ENCODE assay signal across 14 cellular contexts in genomic region chr21:35366348-35367085, GRCh38.
DNase-seq lines count a peak whose midpoint lies in the region; FAIRE-seq and TF ChIP-seq lines count a peak whose summit lies in the region.
"Had no signal": no experiment of that assay in that cellular context is flagged by ENCODE, and none has a peak within 500 bp of the region (broad histone marks: within the 10 kb centered on the region; RNA-seq: fewer than 3 reads in every experiment).

No MANE protein-coding gene starts in this region.

- no peak overlapping the region for H2BK15ac ChIP-seq in mesenchymal stem cell (ENCODE audit: low read depth, poor library complexity, severe bottlenecking)

- no peak overlapping the region for H4K8ac ChIP-seq in mesenchymal stem cell (ENCODE audit: low read length)

- peak; percentile 1 for DNase-seq in DMS 273 (lab: John Stamatoyannopoulos, UW; ENCODE audit: unreplicated experiment)
- DNase-seq in DMS 273 treated with DMSO at 0.1 percent for 48 hours (lab: John Stamatoyannopoulos, UW), result no peak
- peak; percentile 79 for DNase-seq in choroid plexus epithelial cell (ENCODE audit: low read depth)
- peak; percentile 35 for DNase-seq in mesenchymal stem cell
- peak; percentile 63 for DNase-seq in testis
- no peak for DNase-seq in NCI-H2107 treated with DMSO at 0.1 percent for 48 hours (lab: John Stamatoyannopoulos, UW; ENCODE audit: unreplicated experiment)
- DNase-seq in T-helper 1 cell, result no peak
- no peak for DNase-seq in frontal cortex (ENCODE audit: low spot score in 2 of 2)
- DNase-seq: activated CD4-positive, alpha-beta T cell treated with anti-CD3 and anti-CD28 coated beads for 1 hour; activated T-cell treated with anti-CD3 and anti-CD28 coated beads, Interleukin-2, amount 50 U/mL, for 48 hours; midbrain; NCI-H446 treated with DMSO at 0.1 percent for 48 hours; PC-9 had no signal

- no peak for TF ChIP-seq POLR2A in testis (IDR thresholded peaks at IDR 0.05)

- H3K14ac ChIP-seq in mesenchymal stem cell (ENCODE audit: low read length in 2 of 2), result no peak overlapping the region

- no peak overlapping the region for H3K4me2 ChIP-seq in mesenchymal stem cell (ENCODE audit: low read length, poor library complexity, severe bottlenecking)
- H3K4me2 ChIP-seq: PC-9 had no signal

- H3K27me3 ChIP-seq in mesenchymal stem cell (ENCODE audit: control insufficient read depth in 1 of 2, insufficient read depth in 1 of 2, low read length in 2 of 2) (no peaks in the 10 kb centered on the region), testis (no peaks in the 10 kb centered on the region)

- H3K4me1 ChIP-seq in mesenchymal stem cell (ENCODE audit: control insufficient read depth, insufficient read depth, low read depth, low read length) (no peaks in the 10 kb centered on the region), testis (no peaks in the 10 kb centered on the region)

- H3K9ac ChIP-seq in mesenchymal stem cell (ENCODE audit: low read length), result peak overlapping the region; percentile 76

- no peak overlapping the region for H2BK12ac ChIP-seq in mesenchymal stem cell (ENCODE audit: low read length in 2 of 2)

- H2AK5ac ChIP-seq in mesenchymal stem cell (ENCODE audit: low read length, severe bottlenecking), result no peak overlapping the region

- H3K4ac ChIP-seq in mesenchymal stem cell (ENCODE audit: low read depth in 1 of 2, low read length in 2 of 2), result no peak overlapping the region

- H3K79me1 ChIP-seq in mesenchymal stem cell (replicated peaks; ENCODE audit: low read length, poor library complexity, severe bottlenecking), result no peaks in the 10 kb centered on the region

- TF ChIP-seq CTCF in choroid plexus epithelial cell (conservative IDR thresholded peaks at IDR 0.05; ENCODE audit: low read depth, low read length), result no peak
- TF ChIP-seq CTCF in testis (IDR thresholded peaks at IDR 0.05), result no peak

- 71% methylated on average over 3 of the region's 5 CpGs for WGBS in mesenchymal stem cell
- WGBS in testis, 2 donors, result 64 to 70% methylated on average over 5 of the region's 5 CpGs

- intact Hi-C loops in testis (cut with DNase I; ENCODE audit: low total_unique reads), result no loop called here

- H3K27ac ChIP-seq in mesenchymal stem cell (ENCODE audit: low read length, poor library complexity, severe bottlenecking) (no peak overlapping the region), testis (peak overlapping the region in 1 of 2 donors; percentile 39)
- H3K27ac ChIP-seq: 22Rv1, PC-9 had no signal

- H2BK5ac ChIP-seq in mesenchymal stem cell (ENCODE audit: low read depth, low read length, poor library complexity, severe bottlenecking), result no peak overlapping the region

- no peak overlapping the region for H4K91ac ChIP-seq in mesenchymal stem cell (ENCODE audit: low read length)

- no peak overlapping the region for H2AFZ ChIP-seq in mesenchymal stem cell (ENCODE audit: low read depth, low read length)
- H2AFZ ChIP-seq: PC-9 had no signal

- no peak overlapping the region for H2BK120ac ChIP-seq in mesenchymal stem cell (ENCODE audit: low read depth, low read length)

- FAIRE-seq in frontal cortex (lab: Jason Lieb, UNC), result no peak

- H3K4me3 ChIP-seq in choroid plexus epithelial cell (ENCODE audit: low read depth, low read length) (no peak overlapping the region), mesenchymal stem cell (ENCODE audit: insufficient read depth in 1 of 2, low read depth in 1 of 2, low read length in 2 of 2) (peak overlapping the region in 1 of 2 experiments; percentile 10), testis (no peak overlapping the region)
- H3K4me3 ChIP-seq: PC-9 had no signal

- H3K23ac ChIP-seq in mesenchymal stem cell (ENCODE audit: low read length in 2 of 2), result no peak overlapping the region

- no peaks in the 10 kb centered on the region for H3K9me3 ChIP-seq in mesenchymal stem cell (ENCODE audit: control insufficient read depth, low read length)
- H3K9me3 ChIP-seq in testis, result no peaks in the 10 kb centered on the region

- H3K18ac ChIP-seq in mesenchymal stem cell (ENCODE audit: low read depth in 1 of 2, low read length in 2 of 2), result no peak overlapping the region

- H3K36me3 ChIP-seq in mesenchymal stem cell (ENCODE audit: control insufficient read depth in 1 of 2, insufficient read depth in 2 of 2, low read depth in 1 of 2, low read length in 2 of 2) (no peaks in the 10 kb centered on the region), testis (ENCODE audit: low read depth, missing control alignments) (no peaks in the 10 kb centered on the region)

Comparison
In these comparisons a context has a peak if more than half of its experiments do, and no peak if none do; other contexts are left out.
1. DNase-seq: peak in DMS 273 (single experiment), choroid plexus epithelial cell (single experiment), mesenchymal stem cell (single experiment) and testis (single experiment); none in DMS 273 treated with DMSO at 0.1 percent for 48 hours (single experiment), NCI-H2107 treated with DMSO at 0.1 percent for 48 hours (single experiment), T-helper 1 cell (0 of 5) and frontal cortex (0 of 2).